In genomic region chr1:31064685-31065309, GRCh38 we compare ENCODE assay signal across 8 cellular contexts. TPM values are rescaled to one million over a fixed set of nuclear protein-coding genes. Genes with fewer than 3 reads are reported as not detected.
A peak's percentile ranks its signal among the peaks of the same experiment; 100 is the strongest.
DNase-seq lines count a peak whose midpoint lies in the region; ATAC-seq, FAIRE-seq and TF ChIP-seq lines count a peak whose summit lies in the region.

No MANE protein-coding gene starts in this region.

- H3K9me3 Mint-ChIP-seq in CD14-positive monocyte = peaks cover 0 to 5% (median 0%) of the 10 kb centered on the region in 7 donors

- peak overlapping the region; percentile 99 to 100 (median 99) for H3K27ac Mint-ChIP-seq in CD14-positive monocyte

- H3K36me3 Mint-ChIP-seq in CD14-positive monocyte = peaks cover 0 to 4% of the 10 kb centered on the region in 2 donors

- H3K4me1 ChIP-seq in small intestine (ENCODE audit: control insufficient read depth in 2 of 2, insufficient read depth in 1 of 2, low read depth in 1 of 2, low read length in 1 of 2) = peaks cover 2 to 7% of the 10 kb centered on the region in 2 donors

- ATAC-seq in GM18907 (IDR thresholded peaks at IDR 0.05; ENCODE audit: unreplicated experiment) = peak; percentile 6
- ATAC-seq in GM19351 (IDR thresholded peaks at IDR 0.05; ENCODE audit: unreplicated experiment) = no peak

- peak overlapping the region; percentile 95 for H3K4me3 ChIP-seq in iPS-18c (ENCODE audit: insufficient read depth, low read depth, low read length)
- H3K4me3 ChIP-seq in small intestine (ENCODE audit: low read depth in 1 of 2, low read length in 2 of 2) = peak overlapping the region; percentile 56 to 63

- no peak for FAIRE-seq in small intestine (lab: Jason Lieb, UNC)

- intact Hi-C loops in CD14-positive monocyte (cut with micrococcal nuclease) = loop anchor here in 1 of 2 donors (5.0 kb wide), 1 partner anchor 37 kb away; no protein-coding TSS in a partner anchor

- no peak for TF ChIP-seq CTCF in CD14-positive monocyte (IDR thresholded peaks at IDR 0.05)

- H3K27me3 Mint-ChIP-seq in CD14-positive monocyte (ENCODE audit: low read depth in 3 of 3) = peaks cover 0 to 2% (median 0%) of the 10 kb centered on the region in 3 donors

- H3K27me3 ChIP-seq in small intestine (ENCODE audit: control insufficient read depth in 2 of 2, insufficient read depth in 2 of 2, low read length in 2 of 2) = no peaks in the 10 kb centered on the region

- H3K4me3 Mint-ChIP-seq in CD14-positive monocyte = peak overlapping the region; percentile 98 to 100

- H3K36me3 ChIP-seq in small intestine (ENCODE audit: control insufficient read depth in 2 of 2, insufficient read depth in 2 of 2, low read length in 2 of 2) = no peaks in the 10 kb centered on the region

- peaks cover 25% of the 10 kb centered on the region for H3K4me1 Mint-ChIP-seq in CD14-positive monocyte

- WGBS in small intestine, 3 donors = 0% methylated on average over 20 of the region's 20 CpGs

- DNase-seq in CD14-positive monocyte (ENCODE audit: low spot score) (no peak), NCI-H748 (lab: John Stamatoyannopoulos, UW; ENCODE audit: unreplicated experiment) (peak; percentile 61), astrocyte of the hippocampus (ENCODE audit: low read depth, low spot score) (peak; percentile 48), small intestine (peak; percentile 45), NCI-H1436 (lab: John Stamatoyannopoulos, UW) (no peak)

- H3K9me3 ChIP-seq in iPS-18c (ENCODE audit: control insufficient read depth, insufficient read depth, low read length) = no peaks in the 10 kb centered on the region
- no peaks in the 10 kb centered on the region for H3K9me3 ChIP-seq in small intestine (ENCODE audit: control insufficient read depth, low read depth)

- peak overlapping the region; percentile 85 to 92 for H3K27ac ChIP-seq in small intestine (ENCODE audit: low read depth in 1 of 2, low read length in 1 of 2)

RNA-seq across cellular contexts. Expression of gene PUM1, which starts 0.7 kb away (rescaled TPM):
- polyA plus RNA-seq in CD14-positive monocyte (10 to 100 TPM; 55.0 to 86.1 TPM), small intestine (10 to 100 TPM; 16.5 to 26.6 (median 19.9) TPM)

Comparison
In these comparisons a context has a peak if more than half of its experiments do, and no peak if none do; other contexts are left out.
1. DNase-seq: peak in NCI-H748 (single experiment), astrocyte of the hippocampus (single experiment) and small intestine (single experiment); none in CD14-positive monocyte (single experiment) and NCI-H1436 (single experiment).